Comparison of ENCODE assay signal across 13 cellular contexts in genomic region chr6:138824482-138825134, GRCh38. TPM values are rescaled to one million over a fixed set of nuclear protein-coding genes. Genes with fewer than 3 reads are reported as not detected.
DNase-seq lines count a peak whose midpoint lies in the region; ATAC-seq, FAIRE-seq and TF ChIP-seq lines count a peak whose summit lies in the region.
"Had no signal": no experiment of that assay in that cellular context is flagged by ENCODE, and none has a peak within 500 bp of the region (broad histone marks: within the 10 kb centered on the region; RNA-seq: fewer than 3 reads in every experiment).

No MANE protein-coding gene starts in this region.

- POLR2A ChIA-PET in activated CD4-positive, alpha-beta T cell treated with anti-CD3 and anti-CD28 coated beads, Interleukin-2, amount 10 ng/mL, durations not matched to agents 7 days and 5 days (lab: Charles Lee) = no interaction called here
- POLR2A ChIA-PET in naive thymus-derived CD8-positive, alpha-beta T cell (lab: Charles Lee) = no interaction called here

- no peak overlapping the region for H3K9ac ChIP-seq in astrocyte (ENCODE audit: low read length)

- H3K79me2 ChIP-seq in astrocyte (ENCODE audit: insufficient read depth, low read length) = no peaks in the 10 kb centered on the region

- H3K9me3 ChIP-seq in astrocyte (ENCODE audit: insufficient read depth, low read depth, low read length) = no peaks in the 10 kb centered on the region
- H3K9me3 ChIP-seq: HAP-1, tibial nerve had no signal

- ATAC-seq in naive thymus-derived CD8-positive, alpha-beta T cell = peak; percentile 74 to 97
- no peak for ATAC-seq in GM18907 (IDR thresholded peaks at IDR 0.05; ENCODE audit: unreplicated experiment)
- no peak for ATAC-seq in HG03095 (IDR thresholded peaks at IDR 0.05; ENCODE audit: unreplicated experiment)

- H4K20me1 ChIP-seq in astrocyte (ENCODE audit: insufficient read depth, low read length) = no peaks in the 10 kb centered on the region

- H3K36me3 ChIP-seq in astrocyte (ENCODE audit: insufficient read depth, low read length) = no peaks in the 10 kb centered on the region
- H3K36me3 ChIP-seq: HAP-1, tibial nerve had no signal

- no peaks in the 10 kb centered on the region for H3K9me3 Mint-ChIP-seq in activated CD4-positive, alpha-beta T cell treated with anti-CD3 and anti-CD28 coated beads, Interleukin-2, amount 10 ng/mL, durations not matched to agents 7 days and 5 days
- H3K9me3 Mint-ChIP-seq in astrocyte (ENCODE audit: unreplicated experiment) = no peaks in the 10 kb centered on the region
- H3K9me3 Mint-ChIP-seq in naive thymus-derived CD8-positive, alpha-beta T cell = peaks cover 0 to 5% (median 0%) of the 10 kb centered on the region in 9 donors

- DNase-seq in activated CD4-positive, alpha-beta T cell treated with anti-CD3 and anti-CD28 coated beads, Interleukin-2, amount 10 ng/mL, durations not matched to agents 7 days and 5 days = peak; percentile 28
- DNase-seq in activated CD4-positive, alpha-beta T cell treated with anti-CD3 and anti-CD28 coated beads for 1 hour = no peak
- DNase-seq in M059J (ENCODE audit: low read depth) = peak; percentile 35
- DNase-seq in astrocyte (ENCODE audit: low read depth) = peak; percentile 6
- DNase-seq in naive thymus-derived CD8-positive, alpha-beta T cell = peak in 6 of 10 donors; percentile 2 to 56 (median 52)
- DNase-seq in NCI-H1105 (lab: John Stamatoyannopoulos, UW) = no peak
- DNase-seq: DMS153, NCI-H187 treated with DMSO at 0.1 percent for 48 hours had no signal

- H3K4me2 ChIP-seq in astrocyte (ENCODE audit: low read length) = no peak overlapping the region

- no peak for FAIRE-seq in astrocyte (lab: Jason Lieb, UNC)

- H3K4me3 ChIP-seq in astrocyte (ENCODE audit: insufficient read depth, low read depth, low read length) = no peak overlapping the region
- H3K4me3 ChIP-seq: HAP-1, tibial nerve had no signal

- no peak for TF ChIP-seq CTCF in astrocyte (IDR thresholded peaks at IDR 0.05; ENCODE audit: insufficient read depth, low read depth, low read length)

- peaks cover 6% of the 10 kb centered on the region for H3K4me1 Mint-ChIP-seq in activated CD4-positive, alpha-beta T cell treated with anti-CD3 and anti-CD28 coated beads, Interleukin-2, amount 10 ng/mL, durations not matched to agents 7 days and 5 days
- peaks cover 5% of the 10 kb centered on the region for H3K4me1 Mint-ChIP-seq in astrocyte (ENCODE audit: low read depth, unreplicated experiment)
- H3K4me1 Mint-ChIP-seq in naive thymus-derived CD8-positive, alpha-beta T cell = peaks cover 5 to 8% (median 6%) of the 10 kb centered on the region in 4 donors

- no peaks in the 10 kb centered on the region for H3K36me3 Mint-ChIP-seq in activated CD4-positive, alpha-beta T cell treated with anti-CD3 and anti-CD28 coated beads, Interleukin-2, amount 10 ng/mL, durations not matched to agents 7 days and 5 days (ENCODE audit: low read depth)
- no peaks in the 10 kb centered on the region for H3K36me3 Mint-ChIP-seq in astrocyte (ENCODE audit: low read depth, unreplicated experiment)
- H3K36me3 Mint-ChIP-seq in naive thymus-derived CD8-positive, alpha-beta T cell = no peaks in the 10 kb centered on the region

- CTCF ChIA-PET in activated CD4-positive, alpha-beta T cell treated with anti-CD3 and anti-CD28 coated beads, Interleukin-2, amount 10 ng/mL, durations not matched to agents 7 days and 5 days (lab: Charles Lee) = interaction anchor here (0.6 to 0.8 kb wide), 3 partner anchors 8 to 27 kb away, joined by 3 read pairs; no protein-coding TSS in a partner anchor

- H3K27ac Mint-ChIP-seq in activated CD4-positive, alpha-beta T cell treated with anti-CD3 and anti-CD28 coated beads, Interleukin-2, amount 10 ng/mL, durations not matched to agents 7 days and 5 days = peak overlapping the region; percentile 64
- no peak overlapping the region for H3K27ac Mint-ChIP-seq in astrocyte (ENCODE audit: unreplicated experiment)
- peak overlapping the region in 6 of 10 donors; percentile 48 to 87 (median 74) for H3K27ac Mint-ChIP-seq in naive thymus-derived CD8-positive, alpha-beta T cell

- no peaks in the 10 kb centered on the region for H3K4me1 ChIP-seq in astrocyte (ENCODE audit: insufficient read depth, low read length)
- H3K4me1 ChIP-seq: tibial nerve had no signal

- H3K27ac ChIP-seq in astrocyte (ENCODE audit: low read depth, low read length) = no peak overlapping the region
- H3K27ac ChIP-seq: tibial nerve had no signal

- H2AFZ ChIP-seq in astrocyte (ENCODE audit: low read depth, low read length) = peak overlapping the region; percentile 56

- no peaks in the 10 kb centered on the region for H3K27me3 ChIP-seq in astrocyte (ENCODE audit: insufficient read depth, low read length)
- H3K27me3 ChIP-seq: tibial nerve had no signal

- no peaks in the 10 kb centered on the region for H3K27me3 Mint-ChIP-seq in activated CD4-positive, alpha-beta T cell treated with anti-CD3 and anti-CD28 coated beads, Interleukin-2, amount 10 ng/mL, durations not matched to agents 7 days and 5 days
- no peaks in the 10 kb centered on the region for H3K27me3 Mint-ChIP-seq in astrocyte (ENCODE audit: low read depth, unreplicated experiment)
- H3K27me3 Mint-ChIP-seq in naive thymus-derived CD8-positive, alpha-beta T cell = no peaks in the 10 kb centered on the region

- no peak overlapping the region for H3K4me3 Mint-ChIP-seq in activated CD4-positive, alpha-beta T cell treated with anti-CD3 and anti-CD28 coated beads, Interleukin-2, amount 10 ng/mL, durations not matched to agents 7 days and 5 days
- no peak overlapping the region for H3K4me3 Mint-ChIP-seq in astrocyte (ENCODE audit: unreplicated experiment)
- H3K4me3 Mint-ChIP-seq in naive thymus-derived CD8-positive, alpha-beta T cell = peak overlapping the region in 4 of 10 donors; percentile 11 to 58 (median 33)

RNA-seq across cellular contexts. Expression of gene ECT2L, which starts 28.7 kb away (rescaled TPM):
- total RNA-seq in activated CD4-positive, alpha-beta T cell treated with anti-CD3 and anti-CD28 coated beads, Interleukin-2, amount 10 ng/mL, durations not matched to agents 7 days and 5 days = not detected
- not detected in 2 replicates for total RNA-seq in M059J (2014; rRNA removed; shearing (Covaris generic))
- total RNA-seq in astrocyte = not detected in 2 replicates
- total RNA-seq in naive thymus-derived CD8-positive, alpha-beta T cell = under 1 TPM in 1 of 2 experiments, not detected in 1; 0.26 TPM
- polyA plus RNA-seq in naive thymus-derived CD8-positive, alpha-beta T cell = under 1 TPM in 1 of 3 donors, not detected in 2; 0.05 TPM
- total RNA-seq: T-helper 1 cell treated with Interleukin-12 subunit alpha and Interleukin-12 subunit beta and Interleukin-4 antibody, amounts not matched to agents 30 ng/mL and 1 ng/mL, for 36 hours had no signal

RNA-seq across cellular contexts. Expression of gene CCDC28A, which starts 51.0 kb away (rescaled TPM):
- total RNA-seq in activated CD4-positive, alpha-beta T cell treated with anti-CD3 and anti-CD28 coated beads, Interleukin-2, amount 10 ng/mL, durations not matched to agents 7 days and 5 days = 10 to 100 TPM; 22.5 to 27.3 TPM
- total RNA-seq in M059J (2014; rRNA removed; shearing (Covaris generic)) = 29.8 and 40.8 TPM in 2 replicates
- total RNA-seq in astrocyte = 9.3 and 9.5 TPM in 2 replicates
- 10 to 100 TPM; 28.9 to 30.1 TPM for total RNA-seq in naive thymus-derived CD8-positive, alpha-beta T cell
- polyA plus RNA-seq in naive thymus-derived CD8-positive, alpha-beta T cell = 10 to 100 TPM; 51.3 to 68.2 (median 51.8) TPM

Comparison
In these comparisons a context has a peak if more than half of its experiments do, and no peak if none do; other contexts are left out.
1. DNase-seq: peak in activated CD4-positive, alpha-beta T cell treated with anti-CD3 and anti-CD28 coated beads, Interleukin-2, amount 10 ng/mL, durations not matched to agents 7 days and 5 days (single experiment), M059J (single experiment), astrocyte (single experiment) and naive thymus-derived CD8-positive, alpha-beta T cell (6 of 10); none in activated CD4-positive, alpha-beta T cell treated with anti-CD3 and anti-CD28 coated beads for 1 hour (single experiment) and NCI-H1105 (single experiment).
2. ATAC-seq: peak in naive thymus-derived CD8-positive, alpha-beta T cell (2 of 2); none in GM18907 (single experiment) and HG03095 (single experiment).